21 cellular contexts compared by ENCODE assay signal in genomic region chr1:204960306-204960984, GRCh38.
"Had no signal": no experiment of that assay in that cellular context is flagged by ENCODE, and none has a peak within 500 bp of the region (broad histone marks: within the 10 kb centered on the region; RNA-seq: fewer than 3 reads in every experiment).

No MANE protein-coding gene starts in this region.

- H3K9me3 Mint-ChIP-seq: activated CD4-positive, alpha-beta T cell treated with anti-CD3 and anti-CD28 coated beads, Interleukin-2, amount 10 ng/mL, durations not matched to agents 24 days and 14 days; activated CD8-positive, alpha-beta T cell treated with anti-CD3 and anti-CD28 coated beads for 36 hours; activated naive CD4-positive, alpha-beta T cell treated with anti-CD3 and anti-CD28 coated beads, Interleukin-2, amount 10 ng/mL, durations not matched to agents 7 days and 5 days; activated naive CD8-positive, alpha-beta T cell treated with anti-CD3 and anti-CD28 coated beads, Interleukin-2, amount 50 U/mL, for 24 hours; activated T-cell treated with anti-CD3 and anti-CD28 coated beads, Interleukin-2, amount 50 U/mL, for 24 hours; activated T-helper 2 cell treated with anti-CD3 and anti-CD28 coated beads, Interferon-gamma antibody, Interleukin-2, Interleukin-4, amounts not matched to agents 10 μg/mL and 5 μg/mL and 100 μg/mL, durations not matched to agents 14 hours and 24 hours and 36 hours; dendritic cell treated with granulocyte-macrophage colony-stimulating factor and Interleukin-4, amounts not matched to agents 40 ng/mL and 50 ng/mL, for 4 days; mesothelial cell of epicardium; natural killer cell treated with Interleukin-12 subunit alpha and Interleukin-12 subunit beta and Interleukin-15 and Interleukin-18, amount 100 ng/mL, for 72 hours had no signal

- DNase-seq: activated CD4-positive, alpha-beta T cell treated with anti-CD3 and anti-CD28 coated beads, Interleukin-2, amount 10 ng/mL, durations not matched to agents 24 days and 14 days; activated CD8-positive, alpha-beta T cell treated with anti-CD3 and anti-CD28 coated beads for 36 hours; activated naive CD4-positive, alpha-beta T cell treated with anti-CD3 and anti-CD28 coated beads, Interleukin-2, amount 10 ng/mL, durations not matched to agents 7 days and 5 days; activated naive CD8-positive, alpha-beta T cell treated with anti-CD3 and anti-CD28 coated beads, Interleukin-2, amount 50 U/mL, for 24 hours; activated T-cell treated with anti-CD3 and anti-CD28 coated beads, Interleukin-2, amount 50 U/mL, for 24 hours; aorta; cerebellar nuclear complex; effector memory CD4-positive, alpha-beta T cell; esophagus squamous epithelium; lower lobe of right lung; stimulated activated CD4-positive, alpha-beta T cell treated with anti-CD3 and anti-CD28 coated beads, Interleukin-2, amount 100 ng/mL, for 24 hours; stimulated activated naive CD4-positive, alpha-beta T cell treated with Interleukin-2 at 50 U/mL for 16 hours; T1000 had no signal

- H3K27ac ChIP-seq: hepatocyte, lower lobe of right lung, parathyroid adenoma, tibial nerve had no signal

- H3K27ac Mint-ChIP-seq: activated CD4-positive, alpha-beta T cell treated with anti-CD3 and anti-CD28 coated beads, Interleukin-2, amount 10 ng/mL, durations not matched to agents 24 days and 14 days; activated CD8-positive, alpha-beta T cell treated with anti-CD3 and anti-CD28 coated beads for 36 hours; activated naive CD4-positive, alpha-beta T cell treated with anti-CD3 and anti-CD28 coated beads, Interleukin-2, amount 10 ng/mL, durations not matched to agents 7 days and 5 days; activated naive CD8-positive, alpha-beta T cell treated with anti-CD3 and anti-CD28 coated beads, Interleukin-2, amount 50 U/mL, for 24 hours; activated T-cell treated with anti-CD3 and anti-CD28 coated beads, Interleukin-2, amount 50 U/mL, for 24 hours; activated T-helper 2 cell treated with anti-CD3 and anti-CD28 coated beads, Interferon-gamma antibody, Interleukin-2, Interleukin-4, amounts not matched to agents 10 μg/mL and 5 μg/mL and 100 μg/mL, durations not matched to agents 14 hours and 24 hours and 36 hours; dendritic cell treated with granulocyte-macrophage colony-stimulating factor and Interleukin-4, amounts not matched to agents 40 ng/mL and 50 ng/mL, for 4 days; mesothelial cell of epicardium; natural killer cell treated with Interleukin-12 subunit alpha and Interleukin-12 subunit beta and Interleukin-15 and Interleukin-18, amount 100 ng/mL, for 72 hours had no signal

- H3K36me3 ChIP-seq: lower lobe of right lung, neutrophil had no signal

- H3K4me1 Mint-ChIP-seq: activated CD4-positive, alpha-beta T cell treated with anti-CD3 and anti-CD28 coated beads, Interleukin-2, amount 10 ng/mL, durations not matched to agents 24 days and 14 days; activated naive CD4-positive, alpha-beta T cell treated with anti-CD3 and anti-CD28 coated beads, Interleukin-2, amount 10 ng/mL, durations not matched to agents 7 days and 5 days; activated naive CD8-positive, alpha-beta T cell treated with anti-CD3 and anti-CD28 coated beads, Interleukin-2, amount 50 U/mL, for 24 hours; mesothelial cell of epicardium had no signal

- H3K9me3 ChIP-seq: esophagus squamous epithelium, lower lobe of right lung, neutrophil, tibial nerve had no signal

- H3K4me1 ChIP-seq: lower lobe of right lung, parathyroid adenoma, tibial nerve had no signal

- H2AFZ ChIP-seq: hepatocyte, parathyroid adenoma had no signal

- ATAC-seq: activated CD8-positive, alpha-beta T cell treated with anti-CD3 and anti-CD28 coated beads for 36 hours; activated naive CD8-positive, alpha-beta T cell treated with anti-CD3 and anti-CD28 coated beads, Interleukin-2, amount 50 U/mL, for 24 hours; lower lobe of right lung; natural killer cell treated with Interleukin-12 subunit alpha and Interleukin-12 subunit beta and Interleukin-15 and Interleukin-18, amount 100 ng/mL, for 72 hours had no signal

- H3K36me3 Mint-ChIP-seq: activated naive CD4-positive, alpha-beta T cell treated with anti-CD3 and anti-CD28 coated beads, Interleukin-2, amount 10 ng/mL, durations not matched to agents 7 days and 5 days; mesothelial cell of epicardium; natural killer cell treated with Interleukin-12 subunit alpha and Interleukin-12 subunit beta and Interleukin-15 and Interleukin-18, amount 100 ng/mL, for 72 hours had no signal

- H3K4me2 ChIP-seq: hepatocyte had no signal

- H3K4me3 Mint-ChIP-seq: activated CD4-positive, alpha-beta T cell treated with anti-CD3 and anti-CD28 coated beads, Interleukin-2, amount 10 ng/mL, durations not matched to agents 24 days and 14 days; activated CD8-positive, alpha-beta T cell treated with anti-CD3 and anti-CD28 coated beads for 36 hours; activated naive CD4-positive, alpha-beta T cell treated with anti-CD3 and anti-CD28 coated beads, Interleukin-2, amount 10 ng/mL, durations not matched to agents 7 days and 5 days; activated naive CD8-positive, alpha-beta T cell treated with anti-CD3 and anti-CD28 coated beads, Interleukin-2, amount 50 U/mL, for 24 hours; activated T-cell treated with anti-CD3 and anti-CD28 coated beads, Interleukin-2, amount 50 U/mL, for 24 hours; dendritic cell treated with granulocyte-macrophage colony-stimulating factor and Interleukin-4, amounts not matched to agents 40 ng/mL and 50 ng/mL, for 4 days; mesothelial cell of epicardium; natural killer cell treated with Interleukin-12 subunit alpha and Interleukin-12 subunit beta and Interleukin-15 and Interleukin-18, amount 100 ng/mL, for 72 hours had no signal

- H3K4me3 ChIP-seq: esophagus squamous epithelium, hepatocyte, lower lobe of right lung, tibial nerve had no signal

- H3K79me2 ChIP-seq: hepatocyte, parathyroid adenoma had no signal

- H3K27me3 ChIP-seq: esophagus squamous epithelium, tibial nerve had no signal
